In the genomic region with DNA sequence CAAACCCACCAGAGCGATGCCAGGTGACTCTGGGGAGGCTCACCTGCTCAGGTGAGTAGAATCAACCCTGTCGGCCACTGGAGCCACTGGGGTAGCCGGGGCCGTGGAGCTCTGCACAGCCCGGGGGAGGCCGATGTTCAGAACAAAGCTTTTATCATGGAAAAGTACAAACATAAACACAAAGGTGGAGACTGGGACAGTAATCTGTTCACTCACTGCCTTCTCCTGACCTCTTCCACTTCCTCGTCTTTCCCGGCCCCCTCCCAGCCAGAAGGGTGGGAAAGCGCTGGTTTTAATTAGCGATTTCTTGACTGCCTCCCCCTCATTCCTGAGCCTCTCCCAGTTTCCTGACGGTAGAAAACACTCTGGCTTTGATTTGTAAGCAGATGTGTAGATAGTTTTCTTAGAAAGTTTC, we compare ENCODE assay signal across 1 cellular context.
TF ChIP-seq lines count a peak whose summit lies in the region.

No MANE protein-coding gene starts in this region.

TF ChIP-seq in HepG2, 621 proteins besides CTCF, POLR2A, EP300 and RAD21 (continued from another document and continues in another):
- TF ChIP-seq, protein P1, sequence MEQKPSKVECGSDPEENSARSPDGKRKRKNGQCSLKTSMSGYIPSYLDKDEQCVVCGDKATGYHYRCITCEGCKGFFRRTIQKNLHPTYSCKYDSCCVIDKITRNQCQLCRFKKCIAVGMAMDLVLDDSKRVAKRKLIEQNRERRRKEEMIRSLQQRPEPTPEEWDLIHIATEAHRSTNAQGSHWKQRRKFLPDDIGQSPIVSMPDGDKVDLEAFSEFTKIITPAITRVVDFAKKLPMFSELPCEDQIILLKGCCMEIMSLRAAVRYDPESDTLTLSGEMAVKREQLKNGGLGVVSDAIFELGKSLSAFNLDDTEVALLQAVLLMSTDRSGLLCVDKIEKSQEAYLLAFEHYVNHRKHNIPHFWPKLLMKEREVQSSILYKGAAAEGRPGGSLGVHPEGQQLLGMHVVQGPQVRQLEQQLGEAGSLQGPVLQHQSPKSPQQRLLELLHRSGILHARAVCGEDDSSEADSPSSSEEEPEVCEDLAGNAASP (CRISPR knock-in tag; IDR thresholded peaks at IDR 0.05; ENCODE audit: borderline replicate concordance) = no peak; the same call in 1 of the 2 replicates
- TF ChIP-seq ZNF788 (CRISPR knock-in tag; IDR thresholded peaks at IDR 0.05; ENCODE audit: borderline replicate concordance) = no peak
- 0 out of 2 replicates have a peak, but pooled peaks have one; percentile 24 for TF ChIP-seq SALL1 (CRISPR knock-in tag; IDR thresholded peaks at IDR 0.05)
- TF ChIP-seq NCOA1 (CRISPR knock-in tag; IDR thresholded peaks at IDR 0.05) = no peak
- no peak for TF ChIP-seq ZBTB3 (CRISPR knock-in tag; IDR thresholded peaks at IDR 0.05; ENCODE audit: borderline replicate concordance, low read depth)
- TF ChIP-seq CREB1 (IDR thresholded peaks at IDR 0.05) = no peak
- no peak for TF ChIP-seq CREB1 (CRISPR knock-in tag; IDR thresholded peaks at IDR 0.05)
- TF ChIP-seq, protein P2, sequence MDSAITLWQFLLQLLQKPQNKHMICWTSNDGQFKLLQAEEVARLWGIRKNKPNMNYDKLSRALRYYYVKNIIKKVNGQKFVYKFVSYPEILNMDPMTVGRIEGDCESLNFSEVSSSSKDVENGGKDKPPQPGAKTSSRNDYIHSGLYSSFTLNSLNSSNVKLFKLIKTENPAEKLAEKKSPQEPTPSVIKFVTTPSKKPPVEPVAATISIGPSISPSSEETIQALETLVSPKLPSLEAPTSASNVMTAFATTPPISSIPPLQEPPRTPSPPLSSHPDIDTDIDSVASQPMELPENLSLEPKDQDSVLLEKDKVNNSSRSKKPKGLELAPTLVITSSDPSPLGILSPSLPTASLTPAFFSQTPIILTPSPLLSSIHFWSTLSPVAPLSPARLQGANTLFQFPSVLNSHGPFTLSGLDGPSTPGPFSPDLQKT (CRISPR knock-in tag; IDR thresholded peaks at IDR 0.05; ENCODE audit: borderline replicate concordance) = no peak
- TF ChIP-seq, protein P3, sequence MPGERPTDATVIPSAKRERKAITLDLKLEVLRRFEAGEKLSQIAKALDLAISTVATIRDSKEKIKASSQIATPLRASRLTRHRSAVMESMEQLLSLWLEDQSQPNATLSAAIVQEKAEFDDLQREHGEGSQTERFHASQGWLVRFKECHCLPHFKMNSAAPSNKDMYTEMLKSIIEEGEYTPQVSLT (CRISPR knock-in tag; IDR thresholded peaks at IDR 0.05; ENCODE audit: borderline replicate concordance, low read depth) = no peak
- TF ChIP-seq TBX2 (CRISPR knock-in tag; IDR thresholded peaks at IDR 0.05; ENCODE audit: borderline replicate concordance) = peak; percentile 19; the same call in 1 of the 2 replicates
- TF ChIP-seq ZBTB7B (CRISPR knock-in tag; IDR thresholded peaks at IDR 0.05) = 0 out of 2 replicates have a peak, but pooled peaks have one; percentile 25
- TF ChIP-seq SATB2 (CRISPR knock-in tag; IDR thresholded peaks at IDR 0.05) = no peak
- 0 out of 2 replicates have a peak, but pooled peaks have one; percentile 48 for TF ChIP-seq MTA1 (CRISPR knock-in tag; IDR thresholded peaks at IDR 0.05; ENCODE audit: borderline replicate concordance)
- TF ChIP-seq GZF1 (CRISPR knock-in tag; IDR thresholded peaks at IDR 0.05) = no peak
- no peak for TF ChIP-seq RBAK (CRISPR knock-in tag; IDR thresholded peaks at IDR 0.05)
- TF ChIP-seq, protein P4, sequence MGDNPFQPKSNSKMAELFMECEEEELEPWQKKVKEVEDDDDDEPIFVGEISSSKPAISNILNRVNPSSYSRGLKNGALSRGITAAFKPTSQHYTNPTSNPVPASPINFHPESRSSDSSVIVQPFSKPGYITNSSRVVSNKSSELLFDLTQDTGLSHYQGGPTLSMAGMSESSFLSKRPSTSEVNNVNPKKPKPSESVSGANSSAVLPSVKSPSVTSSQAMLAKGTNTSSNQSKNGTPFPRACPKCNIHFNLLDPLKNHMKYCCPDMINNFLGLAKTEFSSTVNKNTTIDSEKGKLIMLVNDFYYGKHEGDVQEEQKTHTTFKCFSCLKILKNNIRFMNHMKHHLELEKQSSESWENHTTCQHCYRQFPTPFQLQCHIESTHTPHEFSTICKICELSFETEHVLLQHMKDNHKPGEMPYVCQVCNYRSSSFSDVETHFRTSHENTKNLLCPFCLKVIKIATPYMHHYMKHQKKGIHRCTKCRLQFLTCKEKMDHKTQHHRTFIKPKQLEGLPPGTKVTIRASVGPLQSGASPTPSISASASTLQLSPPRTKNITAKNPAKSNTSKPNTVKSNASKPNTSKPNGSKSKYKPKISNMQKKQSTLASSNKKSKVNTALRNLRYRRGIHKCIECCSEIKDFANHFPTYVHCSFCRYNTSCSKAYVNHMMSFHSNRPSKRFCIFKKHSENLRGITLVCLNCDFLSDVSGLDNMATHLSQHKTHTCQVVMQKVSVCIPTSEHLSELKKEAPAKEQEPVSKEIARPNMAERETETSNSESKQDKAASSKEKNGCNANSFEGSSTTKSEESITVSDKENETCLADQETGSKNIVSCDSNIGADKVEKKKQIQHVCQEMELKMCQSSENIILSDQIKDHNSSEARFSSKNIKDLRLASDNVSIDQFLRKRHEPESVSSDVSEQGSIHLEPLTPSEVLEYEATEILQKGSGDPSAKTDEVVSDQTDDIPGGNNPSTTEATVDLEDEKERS (CRISPR knock-in tag; IDR thresholded peaks at IDR 0.05) = no peak
- TF ChIP-seq, protein P5, sequence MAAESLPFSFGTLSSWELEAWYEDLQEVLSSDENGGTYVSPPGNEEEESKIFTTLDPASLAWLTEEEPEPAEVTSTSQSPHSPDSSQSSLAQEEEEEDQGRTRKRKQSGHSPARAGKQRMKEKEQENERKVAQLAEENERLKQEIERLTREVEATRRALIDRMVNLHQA (CRISPR knock-in tag; IDR thresholded peaks at IDR 0.05) = no peak
- TF ChIP-seq, protein P6, sequence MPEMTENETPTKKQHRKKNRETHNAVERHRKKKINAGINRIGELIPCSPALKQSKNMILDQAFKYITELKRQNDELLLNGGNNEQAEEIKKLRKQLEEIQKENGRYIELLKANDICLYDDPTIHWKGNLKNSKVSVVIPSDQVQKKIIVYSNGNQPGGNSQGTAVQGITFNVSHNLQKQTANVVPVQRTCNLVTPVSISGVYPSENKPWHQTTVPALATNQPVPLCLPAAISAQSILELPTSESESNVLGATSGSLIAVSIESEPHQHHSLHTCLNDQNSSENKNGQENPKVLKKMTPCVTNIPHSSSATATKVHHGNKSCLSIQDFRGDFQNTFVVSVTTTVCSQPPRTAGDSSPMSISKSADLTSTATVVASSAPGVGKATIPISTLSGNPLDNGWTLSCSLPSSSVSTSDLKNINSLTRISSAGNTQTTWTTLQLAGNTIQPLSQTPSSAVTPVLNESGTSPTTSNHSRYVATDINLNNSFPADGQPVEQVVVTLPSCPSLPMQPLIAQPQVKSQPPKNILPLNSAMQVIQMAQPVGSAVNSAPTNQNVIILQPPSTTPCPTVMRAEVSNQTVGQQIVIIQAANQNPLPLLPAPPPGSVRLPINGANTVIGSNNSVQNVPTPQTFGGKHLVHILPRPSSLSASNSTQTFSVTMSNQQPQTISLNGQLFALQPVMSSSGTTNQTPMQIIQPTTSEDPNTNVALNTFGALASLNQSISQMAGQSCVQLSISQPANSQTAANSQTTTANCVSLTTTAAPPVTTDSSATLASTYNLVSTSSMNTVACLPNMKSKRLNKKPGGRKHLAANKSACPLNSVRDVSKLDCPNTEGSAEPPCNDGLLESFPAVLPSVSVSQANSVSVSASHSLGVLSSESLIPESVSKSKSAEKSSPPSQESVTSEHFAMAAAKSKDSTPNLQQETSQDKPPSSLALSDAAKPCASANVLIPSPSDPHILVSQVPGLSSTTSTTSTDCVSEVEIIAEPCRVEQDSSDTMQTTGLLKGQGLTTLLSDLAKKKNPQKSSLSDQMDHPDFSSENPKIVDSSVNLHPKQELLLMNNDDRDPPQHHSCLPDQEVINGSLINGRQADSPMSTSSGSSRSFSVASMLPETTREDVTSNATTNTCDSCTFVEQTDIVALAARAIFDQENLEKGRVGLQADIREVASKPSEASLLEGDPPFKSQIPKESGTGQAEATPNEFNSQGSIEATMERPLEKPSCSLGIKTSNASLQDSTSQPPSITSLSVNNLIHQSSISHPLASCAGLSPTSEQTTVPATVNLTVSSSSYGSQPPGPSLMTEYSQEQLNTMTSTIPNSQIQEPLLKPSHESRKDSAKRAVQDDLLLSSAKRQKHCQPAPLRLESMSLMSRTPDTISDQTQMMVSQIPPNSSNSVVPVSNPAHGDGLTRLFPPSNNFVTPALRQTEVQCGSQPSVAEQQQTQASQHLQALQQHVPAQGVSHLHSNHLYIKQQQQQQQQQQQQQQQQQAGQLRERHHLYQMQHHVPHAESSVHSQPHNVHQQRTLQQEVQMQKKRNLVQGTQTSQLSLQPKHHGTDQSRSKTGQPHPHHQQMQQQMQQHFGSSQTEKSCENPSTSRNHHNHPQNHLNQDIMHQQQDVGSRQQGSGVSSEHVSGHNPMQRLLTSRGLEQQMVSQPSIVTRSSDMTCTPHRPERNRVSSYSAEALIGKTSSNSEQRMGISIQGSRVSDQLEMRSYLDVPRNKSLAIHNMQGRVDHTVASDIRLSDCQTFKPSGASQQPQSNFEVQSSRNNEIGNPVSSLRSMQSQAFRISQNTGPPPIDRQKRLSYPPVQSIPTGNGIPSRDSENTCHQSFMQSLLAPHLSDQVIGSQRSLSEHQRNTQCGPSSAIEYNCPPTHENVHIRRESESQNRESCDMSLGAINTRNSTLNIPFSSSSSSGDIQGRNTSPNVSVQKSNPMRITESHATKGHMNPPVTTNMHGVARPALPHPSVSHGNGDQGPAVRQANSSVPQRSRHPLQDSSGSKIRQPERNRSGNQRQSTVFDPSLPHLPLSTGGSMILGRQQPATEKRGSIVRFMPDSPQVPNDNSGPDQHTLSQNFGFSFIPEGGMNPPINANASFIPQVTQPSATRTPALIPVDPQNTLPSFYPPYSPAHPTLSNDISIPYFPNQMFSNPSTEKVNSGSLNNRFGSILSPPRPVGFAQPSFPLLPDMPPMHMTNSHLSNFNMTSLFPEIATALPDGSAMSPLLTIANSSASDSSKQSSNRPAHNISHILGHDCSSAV (CRISPR knock-in tag; IDR thresholded peaks at IDR 0.05; ENCODE audit: borderline replicate concordance) = no peak
- no peak for TF ChIP-seq ZNF367 (CRISPR knock-in tag; IDR thresholded peaks at IDR 0.05; ENCODE audit: borderline replicate concordance)
- TF ChIP-seq, protein P7, sequence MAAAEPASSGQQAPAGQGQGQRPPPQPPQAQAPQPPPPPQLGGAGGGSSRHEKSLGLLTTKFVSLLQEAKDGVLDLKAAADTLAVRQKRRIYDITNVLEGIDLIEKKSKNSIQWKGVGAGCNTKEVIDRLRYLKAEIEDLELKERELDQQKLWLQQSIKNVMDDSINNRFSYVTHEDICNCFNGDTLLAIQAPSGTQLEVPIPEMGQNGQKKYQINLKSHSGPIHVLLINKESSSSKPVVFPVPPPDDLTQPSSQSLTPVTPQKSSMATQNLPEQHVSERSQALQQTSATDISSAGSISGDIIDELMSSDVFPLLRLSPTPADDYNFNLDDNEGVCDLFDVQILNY (CRISPR knock-in tag; conservative IDR thresholded peaks at IDR 0.05) = no peak
- TF ChIP-seq, protein P8, sequence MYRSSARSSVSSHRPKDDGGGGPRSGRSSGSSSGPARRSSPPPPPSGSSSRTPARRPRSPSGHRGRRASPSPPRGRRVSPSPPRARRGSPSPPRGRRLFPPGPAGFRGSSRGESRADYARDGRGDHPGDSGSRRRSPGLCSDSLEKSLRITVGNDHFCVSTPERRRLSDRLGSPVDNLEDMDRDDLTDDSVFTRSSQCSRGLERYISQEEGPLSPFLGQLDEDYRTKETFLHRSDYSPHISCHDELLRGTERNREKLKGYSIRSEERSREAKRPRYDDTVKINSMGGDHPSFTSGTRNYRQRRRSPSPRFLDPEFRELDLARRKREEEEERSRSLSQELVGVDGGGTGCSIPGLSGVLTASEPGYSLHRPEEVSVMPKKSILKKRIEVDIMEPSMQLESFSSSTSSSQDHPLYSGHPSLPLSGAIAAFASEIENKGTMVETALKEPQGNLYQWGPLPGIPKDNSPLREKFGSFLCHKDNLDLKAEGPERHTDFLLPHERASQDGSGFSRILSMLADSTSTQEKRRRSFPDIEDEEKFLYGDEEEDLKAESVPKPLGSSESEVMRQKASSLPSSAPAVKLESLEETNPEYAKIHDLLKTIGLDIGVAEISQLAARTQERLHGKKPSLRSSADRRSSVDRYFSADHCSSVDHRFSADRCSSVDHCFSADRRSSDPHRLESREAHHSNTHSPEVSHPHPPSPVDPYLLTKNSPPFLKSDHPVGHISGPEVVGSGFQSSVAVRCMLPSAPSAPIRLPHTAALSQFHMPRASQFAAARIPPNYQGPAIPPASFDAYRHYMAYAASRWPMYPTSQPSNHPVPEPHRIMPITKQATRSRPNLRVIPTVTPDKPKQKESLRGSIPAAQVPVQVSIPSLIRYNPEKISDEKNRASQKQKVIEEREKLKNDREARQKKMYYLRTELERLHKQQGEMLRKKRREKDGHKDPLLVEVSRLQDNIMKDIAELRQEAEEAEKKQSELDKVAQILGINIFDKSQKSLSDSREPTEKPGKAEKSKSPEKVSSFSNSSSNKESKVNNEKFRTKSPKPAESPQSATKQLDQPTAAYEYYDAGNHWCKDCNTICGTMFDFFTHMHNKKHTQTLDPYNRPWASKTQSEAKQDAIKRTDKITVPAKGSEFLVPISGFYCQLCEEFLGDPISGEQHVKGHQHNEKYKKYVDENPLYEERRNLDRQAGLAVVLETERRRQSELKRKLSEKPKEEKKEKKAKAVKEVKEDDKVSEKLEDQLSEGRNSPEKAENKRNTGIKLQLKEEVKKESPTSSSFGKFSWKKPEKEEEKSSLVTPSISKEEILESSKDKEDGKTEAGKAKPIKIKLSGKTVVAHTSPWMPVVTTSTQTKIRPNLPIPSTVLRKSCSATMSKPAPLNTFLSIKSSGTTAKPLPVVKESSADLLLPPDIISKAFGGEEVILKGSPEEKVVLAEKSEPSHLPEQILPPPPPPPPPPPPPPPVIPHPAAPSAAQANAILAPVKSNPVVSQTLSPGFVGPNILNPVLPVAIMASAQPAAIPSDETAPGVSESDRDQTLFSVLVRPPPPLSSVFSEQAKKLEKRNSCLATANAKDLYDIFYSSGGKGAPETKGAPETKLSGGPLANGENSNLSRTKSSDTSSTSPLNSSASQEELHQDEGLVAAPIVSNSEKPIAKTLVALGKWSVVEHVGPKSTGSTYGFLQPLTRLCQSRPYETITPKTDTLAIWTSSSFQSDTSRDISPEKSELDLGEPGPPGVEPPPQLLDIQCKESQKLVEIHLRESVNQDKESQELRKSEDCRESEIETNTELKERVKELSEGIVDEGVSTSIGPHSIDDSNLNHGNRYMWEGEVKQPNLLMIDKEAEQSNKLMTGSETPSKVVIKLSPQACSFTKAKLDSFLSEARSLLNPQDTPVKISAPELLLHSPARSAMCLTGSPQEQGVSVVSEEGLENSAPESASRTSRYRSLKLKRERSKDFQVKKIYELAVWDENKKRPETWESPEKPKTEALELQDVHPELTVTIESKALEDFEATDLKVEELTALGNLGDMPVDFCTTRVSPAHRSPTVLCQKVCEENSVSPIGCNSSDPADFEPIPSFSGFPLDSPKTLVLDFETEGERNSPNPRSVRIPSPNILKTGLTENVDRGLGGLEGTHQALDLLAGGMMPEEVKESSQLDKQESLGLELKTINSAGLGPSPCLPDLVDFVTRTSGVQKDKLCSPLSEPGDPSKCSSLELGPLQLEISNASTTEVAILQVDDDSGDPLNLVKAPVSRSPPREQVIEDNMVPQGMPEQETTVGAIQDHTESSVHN (CRISPR knock-in tag; IDR thresholded peaks at IDR 0.05) = no peak
- no peak for TF ChIP-seq ONECUT2 (CRISPR knock-in tag; IDR thresholded peaks at IDR 0.05)
